Comparison of ENCODE assay signal across 19 cellular contexts in the genomic region with DNA sequence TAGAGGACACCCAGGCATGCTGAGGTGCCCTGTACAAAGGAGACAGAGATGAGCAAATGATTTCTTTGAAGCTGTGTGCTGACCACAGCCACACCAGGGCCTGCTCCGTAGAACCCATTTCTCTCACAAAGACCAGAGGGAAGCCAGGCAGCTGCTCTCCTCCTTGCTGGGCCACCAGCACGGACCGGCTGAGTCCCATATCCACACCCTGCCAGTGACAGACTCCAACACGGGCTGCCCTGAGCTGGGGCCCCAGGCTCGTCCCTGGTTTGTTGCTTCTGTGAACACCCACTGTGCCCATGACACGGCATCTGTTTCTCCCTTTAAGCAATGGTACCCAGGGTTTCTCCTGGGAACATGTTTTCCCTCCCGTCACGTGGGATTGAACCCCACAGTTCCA.
DNase-seq lines count a peak whose midpoint lies in the region; ATAC-seq and TF ChIP-seq lines count a peak whose summit lies in the region.
"Had no signal": no experiment of that assay in that cellular context is flagged by ENCODE, and none has a peak within 500 bp of the region (broad histone marks: within the 10 kb centered on the region; RNA-seq: fewer than 3 reads in every experiment).

No MANE protein-coding gene starts in this region.

- no peak overlapping the region for H3K27ac ChIP-seq in RWPE2 (ENCODE audit: poor library complexity, severe bottlenecking)
- no peak overlapping the region for H3K27ac ChIP-seq in effector memory CD4-positive, alpha-beta T cell (ENCODE audit: insufficient read depth, low read length, poor library complexity, severe bottlenecking)
- H3K27ac ChIP-seq: A549 had no signal

- no peaks in the 10 kb centered on the region for H3K27me3 Mint-ChIP-seq in neural crest cell (ENCODE audit: low read depth)
- H3K27me3 Mint-ChIP-seq: CD4-positive, alpha-beta memory T cell had no signal

- no peaks in the 10 kb centered on the region for H3K36me3 ChIP-seq in RWPE2 (ENCODE audit: low read depth)
- H3K36me3 ChIP-seq in effector memory CD4-positive, alpha-beta T cell (ENCODE audit: control insufficient read depth, insufficient read depth, low read length), result no peaks in the 10 kb centered on the region

- no peaks in the 10 kb centered on the region for H3K36me3 Mint-ChIP-seq in neural crest cell (ENCODE audit: low read depth)

- POLR2A ChIA-PET in GM10248 (lab: Yijun Ruan, JAX), result no interaction called here

- TF ChIP-seq CTCF in GM10248 (IDR thresholded peaks at IDR 0.05; ENCODE audit: control extremely low read depth, extremely low read depth, low read depth, missing control alignments) (no peak), RWPE2 (IDR thresholded peaks at IDR 0.05; ENCODE audit: poor library complexity, severe bottlenecking) (no peak), neural crest cell (conservative IDR thresholded peaks at IDR 0.05) (no peak)

- no peaks in the 10 kb centered on the region for H3K27me3 ChIP-seq in RWPE2 (ENCODE audit: insufficient read depth, poor library complexity, severe bottlenecking)
- H3K27me3 ChIP-seq in effector memory CD4-positive, alpha-beta T cell (replicated peaks; ENCODE audit: control insufficient read depth, insufficient read depth, low read length, poor library complexity, severe bottlenecking), result no peaks in the 10 kb centered on the region

- H3K9me3 ChIP-seq in RWPE2 (ENCODE audit: severe bottlenecking), result no peaks in the 10 kb centered on the region
- no peaks in the 10 kb centered on the region for H3K9me3 ChIP-seq in effector memory CD4-positive, alpha-beta T cell (ENCODE audit: control insufficient read depth, low read length)
- H3K9me3 ChIP-seq: A549 had no signal

- CTCF ChIA-PET in GM10248 (lab: Yijun Ruan, JAX), result no interaction called here

- H3K4me1 Mint-ChIP-seq in neural crest cell, result peaks cover 26% of the 10 kb centered on the region
- H3K4me1 Mint-ChIP-seq: CD4-positive, alpha-beta memory T cell had no signal

- DNase-seq in GM10248 (ENCODE audit: extremely low spot score) (peak; percentile 8), RWPE2 (ENCODE audit: low spot score) (peak; percentile 58), neural crest cell (ENCODE audit: low read depth, low spot score) (no peak), retina (peak; percentile 21), amygdala (lab: John Stamatoyannopoulos, UW) (no peak)
- DNase-seq in stimulated activated naive CD8-positive, alpha-beta T cell treated with anti-CD3 and anti-CD28 coated beads, Interleukin-15, Interleukin-2, amounts not matched to agents 100 U/mL and 50 U/mL, for 24 hours, result no peak
- no peak for DNase-seq in effector memory CD4-positive, alpha-beta T cell
- DNase-seq: 8988T; ACHN; C1 segment of cervical spinal cord; Calu3; CD4-positive, alpha-beta memory T cell; COR-L47; DMS153; DND-41; GOT3; HCEC 1CT had no signal

- H3K4me3 ChIP-seq in RWPE2 (ENCODE audit: severe bottlenecking), result no peak overlapping the region
- no peak overlapping the region for H3K4me3 ChIP-seq in effector memory CD4-positive, alpha-beta T cell (ENCODE audit: insufficient read depth, low read depth, low read length, poor library complexity, severe bottlenecking)
- H3K4me3 ChIP-seq: A549, GM12878 had no signal

- H3K27ac Mint-ChIP-seq in neural crest cell (ENCODE audit: unreplicated experiment), result peak overlapping the region; percentile 21
- H3K27ac Mint-ChIP-seq: CD4-positive, alpha-beta memory T cell had no signal

- H3K4me3 Mint-ChIP-seq in neural crest cell, result no peak overlapping the region
- H3K4me3 Mint-ChIP-seq: CD4-positive, alpha-beta memory T cell had no signal

- H3K4me1 ChIP-seq in RWPE2 (ENCODE audit: insufficient read depth, poor library complexity, severe bottlenecking), result peaks cover 19% of the 10 kb centered on the region
- H3K4me1 ChIP-seq in effector memory CD4-positive, alpha-beta T cell (ENCODE audit: control insufficient read depth, insufficient read depth, low read length, poor library complexity, severe bottlenecking), result no peaks in the 10 kb centered on the region
- H3K4me1 ChIP-seq: A549 had no signal

- ATAC-seq in RWPE2 (ENCODE audit: low read depth), result no peak
- no peak for ATAC-seq in stimulated activated naive CD8-positive, alpha-beta T cell treated with anti-CD3 and anti-CD28 coated beads, Interleukin-15, Interleukin-2, amounts not matched to agents 100 U/mL and 50 U/mL, for 24 hours
- ATAC-seq: GM12878 had no signal

- no peaks in the 10 kb centered on the region for H3K9me3 Mint-ChIP-seq in neural crest cell
- H3K9me3 Mint-ChIP-seq: CD4-positive, alpha-beta memory T cell had no signal

Comparison
In these comparisons a context has a peak if more than half of its experiments do, and no peak if none do; other contexts are left out.
1. DNase-seq: peak in GM10248 (single experiment), RWPE2 (single experiment) and retina (single experiment); none in neural crest cell (single experiment), amygdala (0 of 56), stimulated activated naive CD8-positive, alpha-beta T cell treated with anti-CD3 and anti-CD28 coated beads, Interleukin-15, Interleukin-2, amounts not matched to agents 100 U/mL and 50 U/mL, for 24 hours (single experiment) and effector memory CD4-positive, alpha-beta T cell (0 of 3).